Comparison of ENCODE assay signal across 16 cellular contexts in the genomic region with DNA sequence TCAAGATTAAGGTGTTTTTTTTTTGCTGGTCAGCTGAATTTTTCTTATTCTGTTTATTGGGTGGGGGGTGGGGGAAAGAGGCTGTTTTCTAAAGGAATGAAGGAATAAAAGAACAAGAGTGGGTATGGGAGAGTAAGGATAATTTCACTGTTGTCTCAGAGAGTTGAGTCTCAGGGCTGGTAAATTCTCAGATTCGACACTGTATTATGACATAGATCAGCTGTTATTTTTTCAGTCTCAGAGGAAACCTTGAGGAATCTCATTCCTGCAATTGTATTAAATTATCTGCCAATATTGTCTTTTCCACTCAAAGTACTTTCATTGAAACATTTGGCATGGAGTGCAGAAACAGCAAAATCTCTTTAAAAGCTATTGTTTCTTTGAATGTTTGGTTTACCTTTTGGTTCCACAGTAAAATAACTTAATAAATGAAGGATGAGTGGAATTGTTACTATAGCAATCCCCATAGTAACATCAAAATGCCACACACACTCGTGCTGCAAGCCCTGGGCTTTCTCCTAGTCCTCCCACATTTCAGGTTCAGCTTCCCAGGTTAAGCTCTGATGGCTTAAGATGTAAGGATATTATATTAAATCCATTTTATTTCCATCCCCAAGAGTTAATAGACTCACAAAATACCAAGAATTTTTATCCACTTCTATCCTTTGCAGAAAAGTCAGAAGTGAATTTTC.
"Had no signal": no experiment of that assay in that cellular context is flagged by ENCODE, and none has a peak within 500 bp of the region (broad histone marks: within the 10 kb centered on the region; RNA-seq: fewer than 3 reads in every experiment).

No MANE protein-coding gene starts in this region.

- H3K36me3 ChIP-seq: heart left ventricle, neutrophil, thoracic aorta had no signal

- H3K9me3 ChIP-seq: body of pancreas, neutrophil, thoracic aorta had no signal

- H3K4me1 Mint-ChIP-seq: activated CD4-positive, alpha-beta T cell treated with anti-CD3 and anti-CD28 coated beads, Interleukin-2, amount 10 ng/mL, durations not matched to agents 24 days and 14 days; central memory CD8-positive, alpha-beta T cell; naive B cell had no signal

- H3K27ac ChIP-seq: body of pancreas, neutrophil, thoracic aorta had no signal

- H3K9me3 Mint-ChIP-seq: activated CD4-positive, alpha-beta T cell treated with anti-CD3 and anti-CD28 coated beads, Interleukin-2, amount 10 ng/mL, durations not matched to agents 24 days and 14 days; naive B cell had no signal

- H3K4me1 ChIP-seq: body of pancreas had no signal

- H3K4me3 Mint-ChIP-seq: activated CD4-positive, alpha-beta T cell treated with anti-CD3 and anti-CD28 coated beads, Interleukin-2, amount 10 ng/mL, durations not matched to agents 24 days and 14 days; activated naive CD8-positive, alpha-beta T cell; central memory CD8-positive, alpha-beta T cell; naive B cell; stimulated activated naive CD8-positive, alpha-beta T cell treated with anti-CD3 and anti-CD28 coated beads, Interleukin-15, Interleukin-2, amounts not matched to agents 100 ng/mL and 50 ng/mL, for 24 hours; WTC11 had no signal

- H3K36me3 Mint-ChIP-seq: activated naive CD8-positive, alpha-beta T cell; naive B cell had no signal

- DNase-seq: activated CD4-positive, alpha-beta T cell treated with anti-CD3 and anti-CD28 coated beads, Interleukin-2, amount 10 ng/mL, durations not matched to agents 24 days and 14 days; activated CD8-positive, alpha-beta memory T cell treated with anti-CD3 and anti-CD28 coated beads for 24 hours; activated gamma-delta T cell treated with Interleukin-2 at 50 U/mL for 16 hours; amygdala; body of pancreas; effector memory CD4-positive, alpha-beta T cell; heart left ventricle; mammary epithelial cell; naive B cell; T-helper 2 cell had no signal

- H3K27ac Mint-ChIP-seq: activated CD4-positive, alpha-beta T cell treated with anti-CD3 and anti-CD28 coated beads, Interleukin-2, amount 10 ng/mL, durations not matched to agents 24 days and 14 days; activated naive CD8-positive, alpha-beta T cell; naive B cell; stimulated activated naive CD8-positive, alpha-beta T cell treated with anti-CD3 and anti-CD28 coated beads, Interleukin-15, Interleukin-2, amounts not matched to agents 100 ng/mL and 50 ng/mL, for 24 hours; WTC11 had no signal

- H3K27me3 ChIP-seq: body of pancreas, heart left ventricle, neutrophil had no signal

- ATAC-seq: body of pancreas, WTC11 had no signal

- H3K4me3 ChIP-seq: body of pancreas, heart left ventricle, thoracic aorta had no signal

- H3K27me3 Mint-ChIP-seq: activated CD4-positive, alpha-beta T cell treated with anti-CD3 and anti-CD28 coated beads, Interleukin-2, amount 10 ng/mL, durations not matched to agents 24 days and 14 days; central memory CD8-positive, alpha-beta T cell; naive B cell; stimulated activated naive CD8-positive, alpha-beta T cell treated with anti-CD3 and anti-CD28 coated beads, Interleukin-15, Interleukin-2, amounts not matched to agents 100 ng/mL and 50 ng/mL, for 24 hours had no signal
